In genomic region chr2:61499060-61499459, GRCh38 we compare ENCODE assay signal across 18 cellular contexts. TPM values are rescaled to one million over a fixed set of nuclear protein-coding genes. Genes with fewer than 3 reads are reported as not detected.
DNase-seq lines count a peak whose midpoint lies in the region; ATAC-seq and TF ChIP-seq lines count a peak whose summit lies in the region.
"Had no signal": no experiment of that assay in that cellular context is flagged by ENCODE, and none has a peak within 500 bp of the region (broad histone marks: within the 10 kb centered on the region; RNA-seq: fewer than 3 reads in every experiment).

No MANE protein-coding gene starts in this region.

- H3K9me3 Mint-ChIP-seq in CD4-positive, CD25-positive, alpha-beta regulatory T cell: no peaks in the 10 kb centered on the region
- H3K9me3 Mint-ChIP-seq: CD14-positive monocyte; CD8-positive, alpha-beta memory T cell; GM23338 had no signal

- H3K27ac ChIP-seq in CD4-positive, CD25-positive, alpha-beta regulatory T cell (ENCODE audit: insufficient read depth, low read length, poor library complexity, severe bottlenecking): no peak overlapping the region
- H3K27ac ChIP-seq in OCI-LY7 (ENCODE audit: low read depth, low read length, poor library complexity, severe bottlenecking): peak overlapping the region; percentile 52
- H3K27ac ChIP-seq in mesenchymal stem cell (ENCODE audit: low read length, poor library complexity, severe bottlenecking): no peak overlapping the region
- no peak overlapping the region for H3K27ac ChIP-seq in upper lobe of right lung

- no peak overlapping the region for H3K23ac ChIP-seq in mesenchymal stem cell (ENCODE audit: low read length in 2 of 2)

- CTCF ChIA-PET in OCI-LY7 (lab: Charles Lee; ENCODE audit: unreplicated experiment): no interaction called here

- TF ChIP-seq CTCF in OCI-LY7 (conservative IDR thresholded peaks at IDR 0.05; ENCODE audit: low read length) (no peak), upper lobe of right lung (IDR thresholded peaks at IDR 0.05) (no peak)

- H3K79me1 ChIP-seq in mesenchymal stem cell (replicated peaks; ENCODE audit: low read length, poor library complexity, severe bottlenecking): peaks cover 13% of the 10 kb centered on the region

- H3K36me3 Mint-ChIP-seq in CD4-positive, CD25-positive, alpha-beta regulatory T cell: peaks cover 34% of the 10 kb centered on the region

- peak overlapping the region; percentile 12 for H4K8ac ChIP-seq in mesenchymal stem cell (ENCODE audit: low read length)

- no peak overlapping the region for H4K91ac ChIP-seq in mesenchymal stem cell (ENCODE audit: low read length)

- H3K4me1 ChIP-seq in CD4-positive, CD25-positive, alpha-beta regulatory T cell (ENCODE audit: control insufficient read depth, insufficient read depth, low read length, poor library complexity, severe bottlenecking): peaks cover 5% of the 10 kb centered on the region
- peaks cover 31% of the 10 kb centered on the region for H3K4me1 ChIP-seq in OCI-LY7 (ENCODE audit: insufficient read depth, low read length, poor library complexity, severe bottlenecking)
- no peaks in the 10 kb centered on the region for H3K4me1 ChIP-seq in mesenchymal stem cell (ENCODE audit: control insufficient read depth, insufficient read depth, low read depth, low read length)
- H3K4me1 ChIP-seq in upper lobe of right lung: no peaks in the 10 kb centered on the region
- H3K4me1 ChIP-seq: BE2C had no signal

- no TSS peak for BruUV-seq in OCI-LY7 (replicated peaks; lab: Mats Ljungman, UMichigan)

- H3K4me3 ChIP-seq in CD4-positive, CD25-positive, alpha-beta regulatory T cell (ENCODE audit: low read depth, low read length): no peak overlapping the region
- no peak overlapping the region for H3K4me3 ChIP-seq in OCI-LY7 (ENCODE audit: low read depth, low read length, poor library complexity, severe bottlenecking)
- no peak overlapping the region for H3K4me3 ChIP-seq in mesenchymal stem cell (ENCODE audit: insufficient read depth in 1 of 2, low read depth in 1 of 2, low read length in 2 of 2)
- H3K4me3 ChIP-seq in upper lobe of right lung: no peak overlapping the region
- H3K4me3 ChIP-seq: GM23338 had no signal

- no peaks in the 10 kb centered on the region for H3K9me3 ChIP-seq in CD4-positive, CD25-positive, alpha-beta regulatory T cell (ENCODE audit: control insufficient read depth in 2 of 2, low read length in 2 of 2)
- H3K9me3 ChIP-seq in OCI-LY7 (ENCODE audit: low read length): no peaks in the 10 kb centered on the region
- H3K9me3 ChIP-seq in mesenchymal stem cell (ENCODE audit: control insufficient read depth, low read length): no peaks in the 10 kb centered on the region
- H3K9me3 ChIP-seq in upper lobe of right lung: no peaks in the 10 kb centered on the region
- H3K9me3 ChIP-seq: BE2C had no signal

- 100% methylated on average over 2 of the region's 2 CpGs for WGBS in mesenchymal stem cell

- peaks cover 4 to 10% (median 7%) of the 10 kb centered on the region in 4 donors for H3K4me1 Mint-ChIP-seq in CD4-positive, CD25-positive, alpha-beta regulatory T cell
- H3K4me1 Mint-ChIP-seq: GM23338 had no signal

- no peak overlapping the region for H2BK120ac ChIP-seq in mesenchymal stem cell (ENCODE audit: low read depth, low read length)

- H2AFZ ChIP-seq in OCI-LY7 (ENCODE audit: low read length) (no peak overlapping the region), mesenchymal stem cell (ENCODE audit: low read depth, low read length) (no peak overlapping the region)
- H2AFZ ChIP-seq: GM23338 had no signal

- H3K18ac ChIP-seq in mesenchymal stem cell (ENCODE audit: low read depth in 1 of 2, low read length in 2 of 2): no peak overlapping the region

- no peak overlapping the region for H2BK5ac ChIP-seq in mesenchymal stem cell (ENCODE audit: low read depth, low read length, poor library complexity, severe bottlenecking)

- H3K27me3 ChIP-seq in CD4-positive, CD25-positive, alpha-beta regulatory T cell (ENCODE audit: control insufficient read depth, insufficient read depth, low read length): no peaks in the 10 kb centered on the region
- H3K27me3 ChIP-seq in mesenchymal stem cell (ENCODE audit: control insufficient read depth in 1 of 2, insufficient read depth in 1 of 2, low read length in 2 of 2) (no peaks in the 10 kb centered on the region), upper lobe of right lung (no peaks in the 10 kb centered on the region)
- H3K27me3 ChIP-seq: BE2C had no signal

- no peak overlapping the region for H3K9ac ChIP-seq in mesenchymal stem cell (ENCODE audit: low read length)

- H2AK5ac ChIP-seq in mesenchymal stem cell (ENCODE audit: low read length, severe bottlenecking): no peak overlapping the region

- POLR2A ChIA-PET in OCI-LY7 (lab: Charles Lee): no interaction called here

- DNase-seq in CD4-positive, CD25-positive, alpha-beta regulatory T cell: no peak
- DNase-seq in OCI-LY7 (ENCODE audit: low spot score): peak; percentile 22
- no peak for DNase-seq in mesenchymal stem cell
- DNase-seq in EL: no peak
- no peak for DNase-seq in upper lobe of right lung
- no peak for DNase-seq in cerebellar nuclear complex (lab: John Stamatoyannopoulos, UW)
- DNase-seq: ACHN; BE2C; CD8-positive, alpha-beta memory T cell; COR-L47; DMS 273 treated with DMSO at 0.1 percent for 48 hours; DMS53; DND-41; H7; KG1 had no signal

- peak overlapping the region in 2 of 3 donors; percentile 11 to 24 for H3K27ac Mint-ChIP-seq in CD4-positive, CD25-positive, alpha-beta regulatory T cell
- H3K27ac Mint-ChIP-seq: CD14-positive monocyte, GM23338 had no signal

- no peak overlapping the region for H3K14ac ChIP-seq in mesenchymal stem cell (ENCODE audit: low read length in 2 of 2)

- no peaks in the 10 kb centered on the region for H3K9me2 ChIP-seq in OCI-LY7 (ENCODE audit: insufficient read depth, low read length)

- H3K36me3 ChIP-seq in CD4-positive, CD25-positive, alpha-beta regulatory T cell (ENCODE audit: control insufficient read depth, insufficient read depth, low read length): peaks cover 92% of the 10 kb centered on the region
- H3K36me3 ChIP-seq in OCI-LY7 (ENCODE audit: insufficient read depth, low read length) (peaks cover 97% of the 10 kb centered on the region), mesenchymal stem cell (ENCODE audit: control insufficient read depth in 1 of 2, insufficient read depth in 2 of 2, low read depth in 1 of 2, low read length in 2 of 2) (peaks cover 23 to 87% of the 10 kb centered on the region in 2 experiments), upper lobe of right lung (peaks cover 88% of the 10 kb centered on the region)

- intact Hi-C loops in OCI-LY7 (cut with micrococcal nuclease; ENCODE audit: unreplicated experiment) (no loop called here), upper lobe of right lung (cut with DNase I) (no loop called here)

- ATAC-seq in CD4-positive, CD25-positive, alpha-beta regulatory T cell (ENCODE audit: low read depth in 2 of 2): no peak
- ATAC-seq in upper lobe of right lung: no peak
- ATAC-seq: GM23338, HCT116 had no signal

- H3K4me3 Mint-ChIP-seq in CD4-positive, CD25-positive, alpha-beta regulatory T cell: no peak overlapping the region
- H3K4me3 Mint-ChIP-seq: CD14-positive monocyte; CD8-positive, alpha-beta memory T cell; GM23338 had no signal

- peaks cover 87% of the 10 kb centered on the region for H3K79me2 ChIP-seq in OCI-LY7 (ENCODE audit: insufficient read depth, low read depth, low read length)

- H4K20me1 ChIP-seq in OCI-LY7 (ENCODE audit: insufficient read depth, low read length): peaks cover 12% of the 10 kb centered on the region; the same call in 1 of the 2 replicates

- no peaks in the 10 kb centered on the region for H3K27me3 Mint-ChIP-seq in CD4-positive, CD25-positive, alpha-beta regulatory T cell
- H3K27me3 Mint-ChIP-seq: CD8-positive, alpha-beta memory T cell had no signal

- H3K4ac ChIP-seq in mesenchymal stem cell (ENCODE audit: low read depth in 1 of 2, low read length in 2 of 2): no peak overlapping the region

- H2BK12ac ChIP-seq in mesenchymal stem cell (ENCODE audit: low read length in 2 of 2): no peak overlapping the region

- H3K4me2 ChIP-seq in OCI-LY7 (ENCODE audit: low read length) (peak overlapping the region; percentile 33), mesenchymal stem cell (ENCODE audit: low read length, poor library complexity, severe bottlenecking) (no peak overlapping the region)
- H3K4me2 ChIP-seq: GM23338 had no signal

- no peak overlapping the region for H2BK15ac ChIP-seq in mesenchymal stem cell (ENCODE audit: low read depth, poor library complexity, severe bottlenecking)

RNA-seq across cellular contexts. Expression of gene USP34, which starts 28.2 kb away (rescaled TPM):
- 197 TPM for total RNA-seq in CD4-positive, CD25-positive, alpha-beta regulatory T cell
- 10 to 100 TPM; 16.6 to 20.9 (median 17.5) TPM for polyA plus RNA-seq in CD4-positive, CD25-positive, alpha-beta regulatory T cell
- total RNA-seq in OCI-LY7 (2014; rRNA removed; shearing (Covaris generic)): 147 and 192 TPM in 2 replicates
- total RNA-seq in OCI-LY7 (2022) (340 and 344 TPM in 2 replicates), upper lobe of right lung (112 TPM)
- polyA plus RNA-seq in mesenchymal stem cell (2013, experiment 1 of 2): 36.7 TPM
- 34.8 TPM for polyA plus RNA-seq in mesenchymal stem cell (2013, experiment 2 of 2)

RNA-seq across cellular contexts. Expression of gene XPO1, which starts 39.1 kb away (rescaled TPM):
- total RNA-seq in CD4-positive, CD25-positive, alpha-beta regulatory T cell: 137 TPM
- 10 to 100 TPM; 29.0 to 45.0 (median 36.0) TPM for polyA plus RNA-seq in CD4-positive, CD25-positive, alpha-beta regulatory T cell
- total RNA-seq in OCI-LY7 (2014; rRNA removed; shearing (Covaris generic)): 164 and 177 TPM in 2 replicates
- total RNA-seq in OCI-LY7 (2022) (287 and 303 TPM in 2 replicates), upper lobe of right lung (98.9 TPM)
- 58.9 TPM for polyA plus RNA-seq in mesenchymal stem cell (2013, experiment 1 of 2)
- 59.6 TPM for polyA plus RNA-seq in mesenchymal stem cell (2013, experiment 2 of 2)
